ENCODE assay signal across 30 cellular contexts in the genomic region with DNA sequence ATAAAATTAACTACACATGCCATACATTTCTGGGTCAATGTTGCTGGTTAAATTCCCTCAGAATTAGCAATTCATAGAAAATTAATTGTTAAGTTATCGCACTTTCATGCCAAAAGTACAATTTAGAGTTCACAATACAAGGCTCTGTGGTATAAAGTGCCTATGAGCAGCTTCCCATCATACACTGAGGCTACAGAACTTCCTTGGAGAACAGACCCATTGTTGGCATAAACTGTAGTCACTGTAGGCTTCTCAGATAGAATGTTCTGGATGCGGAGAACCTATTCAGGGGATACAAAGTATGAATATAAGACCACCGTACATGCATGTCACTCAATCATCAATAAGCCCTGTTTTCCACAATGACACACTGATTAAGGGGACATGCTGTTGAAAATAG. TPM values are rescaled to one million over a fixed set of nuclear protein-coding genes. Genes with fewer than 3 reads are reported as not detected.
"Had no signal": no experiment of that assay in that cellular context is flagged by ENCODE, and none has a peak within 500 bp of the region (broad histone marks: within the 10 kb centered on the region; RNA-seq: fewer than 3 reads in every experiment).

No MANE protein-coding gene starts in this region.

- ATAC-seq: activated CD4-positive, alpha-beta T cell treated with anti-CD3 and anti-CD28 coated beads for 36 hours; activated CD8-positive, alpha-beta memory T cell treated with anti-CD3 and anti-CD28 coated beads, Interleukin-2, amount 10 ng/mL, durations not matched to agents 7 days and 5 days; activated CD8-positive, alpha-beta T cell treated with anti-CD3 and anti-CD28 coated beads, Interleukin-2, amount 10 ng/mL, durations not matched to agents 7 days and 5 days; activated naive CD8-positive, alpha-beta T cell treated with anti-CD3 and anti-CD28 coated beads, Interleukin-2, amount 50 U/mL, for 24 hours; body of pancreas; esophagus mucosa had no signal

- H3K4me1 ChIP-seq: adrenal gland, body of pancreas had no signal

- H3K4me3 ChIP-seq: adrenal gland, body of pancreas, coronary artery had no signal

- H3K27ac ChIP-seq: adrenal gland, body of pancreas, coronary artery had no signal

- H3K9me3 ChIP-seq: adrenal gland, body of pancreas had no signal

- DNase-seq: activated CD4-positive, alpha-beta memory T cell treated with anti-CD3 and anti-CD28 coated beads for 36 hours; activated CD4-positive, alpha-beta T cell treated with anti-CD3 and anti-CD28 coated beads for 36 hours; activated CD4-positive, alpha-beta T cell treated with anti-CD3 and anti-CD28 coated beads, Interleukin-2, amount 10 ng/mL, durations not matched to agents 24 days and 14 days; activated CD4-positive, CD25-positive, alpha-beta regulatory T cell; activated CD4-positive, CD25-positive, alpha-beta regulatory T cell treated with anti-CD3 and anti-CD28 coated beads, Interleukin-2, amount 50 U/mL, for 72 hours; activated CD8-positive, alpha-beta memory T cell treated with anti-CD3 and anti-CD28 coated beads, Interleukin-2, amount 10 ng/mL, durations not matched to agents 7 days and 5 days; activated CD8-positive, alpha-beta memory T cell treated with anti-CD3 and anti-CD28 coated beads, Interleukin-2, amount 50 U/mL, for 4 hours; activated CD8-positive, alpha-beta T cell treated with anti-CD3 and anti-CD28 coated beads, Interleukin-2, amount 10 ng/mL, durations not matched to agents 7 days and 5 days; activated effector memory CD4-positive, alpha-beta T cell treated with anti-CD3 and anti-CD28 coated beads, Interleukin-2, amount 50 U/mL, for 16 hours; activated naive CD4-positive, alpha-beta T cell treated with anti-CD3 and anti-CD28 coated beads for 36 hours; activated naive CD8-positive, alpha-beta T cell treated with anti-CD3 and anti-CD28 coated beads for 36 hours; activated naive CD8-positive, alpha-beta T cell treated with anti-CD3 and anti-CD28 coated beads, Interleukin-2, amount 50 U/mL, for 24 hours; activated T-cell treated with anti-CD3 and anti-CD28 coated beads, Interleukin-2, amount 50 U/mL, for 1 hour; activated T-cell treated with anti-CD3 and anti-CD28 coated beads, Interleukin-2, amount 50 U/mL, for 48 hours; adrenal gland; amygdala; aorta; body of pancreas; central memory CD4-positive, alpha-beta T cell; cerebellar nuclear complex; dermis blood vessel endothelial cell; effector CD8-positive, alpha-beta T cell; foreskin fibroblast; T-helper 2 cell had no signal

- H3K27me3 ChIP-seq: adrenal gland, body of pancreas had no signal

RNA-seq across cellular contexts. Expression of gene PON3, which starts 9.0 kb away (rescaled TPM):
- total RNA-seq: activated CD4-positive, alpha-beta memory T cell treated with anti-CD3 and anti-CD28 coated beads for 36 hours; activated CD4-positive, alpha-beta T cell treated with anti-CD3 and anti-CD28 coated beads for 36 hours; activated CD4-positive, alpha-beta T cell treated with anti-CD3 and anti-CD28 coated beads, Interleukin-2, amount 10 ng/mL, durations not matched to agents 24 days and 14 days; activated CD8-positive, alpha-beta memory T cell treated with anti-CD3 and anti-CD28 coated beads for 36 hours; activated CD8-positive, alpha-beta T cell treated with anti-CD3 and anti-CD28 coated beads, Interleukin-2, amount 10 ng/mL, durations not matched to agents 7 days and 5 days; activated naive CD4-positive, alpha-beta T cell treated with anti-CD3 and anti-CD28 coated beads for 36 hours; activated T-helper 1 cell treated with anti-CD3 and anti-CD28 coated beads, Interleukin-12 subunit alpha, Interleukin-12 subunit beta, Interleukin-2, Interleukin-4 antibody, amounts not matched to agents 30 ng/mL and 10 ng/mL and 1 ng/mL, durations not matched to agents 14 hours and 24 hours and 36 hours; epithelial cell of proximal tubule; T-helper 1 cell treated with Interleukin-12 subunit alpha and Interleukin-12 subunit beta and Interleukin-4 antibody, amounts not matched to agents 30 ng/mL and 1 ng/mL, for 36 hours had no signal
